14 cellular contexts compared by ENCODE assay signal in genomic region chr18:13548106-13548819, GRCh38.
DNase-seq lines count a peak whose midpoint lies in the region; ATAC-seq and TF ChIP-seq lines count a peak whose summit lies in the region.
"Had no signal": no experiment of that assay in that cellular context is flagged by ENCODE, and none has a peak within 500 bp of the region (broad histone marks: within the 10 kb centered on the region; RNA-seq: fewer than 3 reads in every experiment).

No MANE protein-coding gene starts in this region.

- ATAC-seq in HG03159 (IDR thresholded peaks at IDR 0.05; ENCODE audit: unreplicated experiment) (no peak), GM19328 (IDR thresholded peaks at IDR 0.05; ENCODE audit: unreplicated experiment) (no peak)
- ATAC-seq: right cardiac atrium; stimulated activated naive CD8-positive, alpha-beta T cell treated with anti-CD3 and anti-CD28 coated beads, Interleukin-15, amount 100 ng/mL, for 72 hours had no signal

- no peaks in the 10 kb centered on the region for H3K79me1 ChIP-seq in neuronal stem cell (ENCODE audit: low read depth, low read length)

- H2BK120ac ChIP-seq in neuronal stem cell (ENCODE audit: low read depth, low read length), result no peak overlapping the region

- peak; percentile 48 for DNase-seq in activated CD8-positive, alpha-beta memory T cell treated with anti-CD3 and anti-CD28 coated beads for 24 hours
- no peak for DNase-seq in activated CD8-positive, alpha-beta memory T cell treated with anti-CD3 and anti-CD28 coated beads, Interleukin-2, amount 50 U/mL, for 4 hours
- DNase-seq in RKO (ENCODE audit: low spot score) (peak; percentile 7), islet precursor cell (peak; percentile 46), uterus (no peak), neuronal stem cell (ENCODE audit: low spot score) (no peak)
- DNase-seq: central memory CD4-positive, alpha-beta T cell; NCI-H1092; nephron progenitor cell; stimulated activated naive CD8-positive, alpha-beta T cell treated with anti-CD3 and anti-CD28 coated beads, Interleukin-15, amount 100 ng/mL, for 72 hours had no signal

- H3K9ac ChIP-seq in neuronal stem cell (ENCODE audit: low read depth, low read length, poor library complexity), result no peak overlapping the region

- H3K4me1 ChIP-seq in uterus (peaks cover 13 to 20% of the 10 kb centered on the region in 2 donors), neuronal stem cell (ENCODE audit: control insufficient read depth in 2 of 2, insufficient read depth in 1 of 2, low read depth in 1 of 2, low read length in 2 of 2) (no peaks in the 10 kb centered on the region)

- H3K27ac ChIP-seq in uterus (peak overlapping the region; percentile 73 to 75), neuronal stem cell (replicated peaks; ENCODE audit: low read length) (no peak overlapping the region)

- no CpG with 5 or more reads among the region's 5 CpGs for WGBS in neuronal stem cell (ENCODE audit: extremely low coverage in 2 of 2, insufficient read length in 2 of 2, insufficient replicate concordance in 1 of 2), 2 donors

- H3K18ac ChIP-seq in neuronal stem cell (ENCODE audit: low read length), result no peak overlapping the region

- no peak overlapping the region for H2AK5ac ChIP-seq in neuronal stem cell (ENCODE audit: low read depth, low read length)

- H2BK5ac ChIP-seq in neuronal stem cell (ENCODE audit: low read length), result no peak overlapping the region

- H2BK12ac ChIP-seq in neuronal stem cell (ENCODE audit: low read length), result no peak overlapping the region

- no peak overlapping the region for H3K4ac ChIP-seq in neuronal stem cell (ENCODE audit: low read length)

- H4K8ac ChIP-seq in neuronal stem cell (ENCODE audit: low read depth, low read length), result no peak overlapping the region

- intact Hi-C loops in uterus (cut with DNase I; ENCODE audit: low total_unique reads), result no loop called here

- H3K4me3 ChIP-seq in uterus (no peak overlapping the region), neuronal stem cell (ENCODE audit: low read length in 2 of 2) (no peak overlapping the region)
- H3K4me3 ChIP-seq: GM12878 had no signal

- no peak overlapping the region for H3K23ac ChIP-seq in neuronal stem cell (ENCODE audit: low read depth, low read length, poor library complexity)

- H4K91ac ChIP-seq in neuronal stem cell (ENCODE audit: low read depth, low read length, poor library complexity), result no peak overlapping the region

- TF ChIP-seq POLR2A in uterus (IDR thresholded peaks at IDR 0.05), result no peak

- no peaks in the 10 kb centered on the region for H3K36me3 ChIP-seq in uterus
- H3K36me3 ChIP-seq in neuronal stem cell (replicated peaks in 1 of 2; ENCODE audit: control insufficient read depth in 2 of 2, insufficient read depth in 2 of 2, low read length in 2 of 2), result no peaks in the 10 kb centered on the region

- H3K9me3 ChIP-seq in uterus, result no peaks in the 10 kb centered on the region
- no peaks in the 10 kb centered on the region for H3K9me3 ChIP-seq in neuronal stem cell (replicated peaks in 1 of 2; ENCODE audit: control insufficient read depth in 2 of 2, insufficient read depth in 1 of 2, low read depth in 1 of 2, low read length in 2 of 2)

- no peak overlapping the region for H2AFZ ChIP-seq in neuronal stem cell (ENCODE audit: low read length)

- no peak overlapping the region for H3K4me2 ChIP-seq in neuronal stem cell (ENCODE audit: insufficient read depth, low read length, poor library complexity, severe bottlenecking)

- H3K27me3 ChIP-seq in uterus (no peaks in the 10 kb centered on the region), neuronal stem cell (ENCODE audit: control insufficient read depth in 3 of 3, insufficient read depth in 3 of 3, low read depth in 1 of 3, low read length in 3 of 3) (peaks cover 0 to 6% (median 0%) of the 10 kb centered on the region in 3 experiments)

- H3K14ac ChIP-seq in neuronal stem cell (ENCODE audit: low read length), result no peak overlapping the region

- TF ChIP-seq CTCF in uterus (IDR thresholded peaks at IDR 0.05), result no peak

- no peak overlapping the region for H2BK15ac ChIP-seq in neuronal stem cell (ENCODE audit: low read length)

Comparison
In these comparisons a context has a peak if more than half of its experiments do, and no peak if none do; other contexts are left out.
1. DNase-seq: peak in activated CD8-positive, alpha-beta memory T cell treated with anti-CD3 and anti-CD28 coated beads for 24 hours (single experiment), RKO (single experiment) and islet precursor cell (single experiment); none in activated CD8-positive, alpha-beta memory T cell treated with anti-CD3 and anti-CD28 coated beads, Interleukin-2, amount 50 U/mL, for 4 hours (single experiment), uterus (0 of 2) and neuronal stem cell (single experiment).